10 cellular contexts compared by ENCODE assay signal in genomic region chr3:28575748-28576589, GRCh38.
A peak's percentile ranks its signal among the peaks of the same experiment; 100 is the strongest.
DNase-seq lines count a peak whose midpoint lies in the region; ATAC-seq and TF ChIP-seq lines count a peak whose summit lies in the region.
"Had no signal": no experiment of that assay in that cellular context is flagged by ENCODE, and none has a peak within 500 bp of the region (broad histone marks: within the 10 kb centered on the region; RNA-seq: fewer than 3 reads in every experiment).

No MANE protein-coding gene starts in this region.

- H3K27me3 ChIP-seq in body of pancreas, result peaks cover 0 to 16% of the 10 kb centered on the region in 2 donors
- H3K27me3 ChIP-seq in thyroid gland, result no peaks in the 10 kb centered on the region

- intact Hi-C loops in body of pancreas (cut with DNase I), result no loop called here
- intact Hi-C loops in thyroid gland (cut with DNase I), result no loop called here

- TF ChIP-seq CTCF in body of pancreas (IDR thresholded peaks at IDR 0.05) (no peak), thyroid gland (IDR thresholded peaks at IDR 0.05) (no peak)

- ATAC-seq in body of pancreas, result peak; percentile 63
- ATAC-seq in GM19324 (IDR thresholded peaks at IDR 0.05; ENCODE audit: low FRiP score, unreplicated experiment), result no peak
- ATAC-seq: left colon, Panc1 had no signal

- peaks cover 20% of the 10 kb centered on the region for H3K4me1 ChIP-seq in body of pancreas
- no peaks in the 10 kb centered on the region for H3K4me1 ChIP-seq in thyroid gland

- no peaks in the 10 kb centered on the region for H3K9me3 ChIP-seq in body of pancreas
- H3K9me3 ChIP-seq in thyroid gland, result no peaks in the 10 kb centered on the region

- DNase-seq in NCI-H82 (lab: John Stamatoyannopoulos, UW) (peak; percentile 72), NCI-H82 treated with DMSO at 0.1 percent for 48 hours (lab: John Stamatoyannopoulos, UW; ENCODE audit: unreplicated experiment) (no peak), body of pancreas (peak; percentile 7 to 32 (median 22)), kidney tubule cell (ENCODE audit: low spot score) (peak; percentile 41), thyroid gland (peak; percentile 61 to 62), inferior parietal cortex (ENCODE audit: extremely low spot score) (no peak)
- DNase-seq in effector CD4-positive, alpha-beta T cell, result no peak

- 0 to 1% methylated on average over 11 to 74 of the region's 75 CpGs for WGBS in body of pancreas, 2 donors
- 1 to 4% methylated on average over 20 to 26 of the region's 75 CpGs for WGBS in thyroid gland, 2 donors

- no peak for TF ChIP-seq POLR2A in body of pancreas (IDR thresholded peaks at IDR 0.05)
- TF ChIP-seq POLR2A in thyroid gland (IDR thresholded peaks at IDR 0.05), result no peak

- H3K36me3 ChIP-seq in body of pancreas (replicated peaks in 1 of 2; ENCODE audit: insufficient read depth in 1 of 2, low read depth in 2 of 2) (no peaks in the 10 kb centered on the region), thyroid gland (no peaks in the 10 kb centered on the region)

- H3K4me3 ChIP-seq in body of pancreas, result peak overlapping the region in 1 of 2 donors; percentile 60
- H3K4me3 ChIP-seq in thyroid gland (replicated peaks in 1 of 3), result peak overlapping the region; percentile 30 to 50 (median 48)

- H3K27ac ChIP-seq in body of pancreas, result no peak overlapping the region
- peak overlapping the region in 2 of 3 donors; percentile 33 to 57 for H3K27ac ChIP-seq in thyroid gland

Comparison
In these comparisons a context has a peak if more than half of its experiments do, and no peak if none do; other contexts are left out.
1. DNase-seq: peak in NCI-H82 (single experiment), body of pancreas (4 of 4), kidney tubule cell (single experiment) and thyroid gland (2 of 2); none in NCI-H82 treated with DMSO at 0.1 percent for 48 hours (single experiment), inferior parietal cortex (single experiment) and effector CD4-positive, alpha-beta T cell (single experiment).
2. H3K27ac ChIP-seq: peak in thyroid gland (2 of 3); none in body of pancreas (0 of 4).